In genomic region chr13:110464547-110465343, GRCh38 we compare ENCODE assay signal across 17 cellular contexts.
DNase-seq lines count a peak whose midpoint lies in the region; ATAC-seq and TF ChIP-seq lines count a peak whose summit lies in the region.
"Had no signal": no experiment of that assay in that cellular context is flagged by ENCODE, and none has a peak within 500 bp of the region (broad histone marks: within the 10 kb centered on the region; RNA-seq: fewer than 3 reads in every experiment).

No MANE protein-coding gene starts in this region.

- peak overlapping the region in 1 of 11 experiments; percentile 56; a peak in 2 of 22 replicates for H3K9ac ChIP-seq in BLaER1 treated with 17β-estradiol and CSF1 and Interleukin-3, amounts not matched to agents 10 nM and 100 nM

- ATAC-seq in left lung (peak; percentile 10), T-cell (replicated peaks in 1 of 4) (no peak), foreskin keratinocyte (no peak)
- no peak for ATAC-seq in activated CD8-positive, alpha-beta T cell treated with anti-CD3 and anti-CD28 coated beads for 36 hours

- intact Hi-C loops in left lung (cut with DNase I), result no loop called here
- intact Hi-C loops in sigmoid colon (cut with DNase I), result loop anchor here (10.0 kb wide), 1 partner anchor 350 kb away; no protein-coding TSS in a partner anchor
- intact Hi-C loops in activated CD8-positive, alpha-beta T cell treated with anti-CD3 and anti-CD28 coated beads for 36 hours (cut with micrococcal nuclease), result no loop called here

- no peaks in the 10 kb centered on the region for H3K36me3 ChIP-seq in BLaER1 treated with 17β-estradiol and CSF1 and Interleukin-3, amounts not matched to agents 10 nM and 100 nM
- H3K36me3 ChIP-seq in left lung (peaks cover 0 to 66% of the 10 kb centered on the region in 2 donors), sigmoid colon (peaks cover 61 to 100% (median 87%) of the 10 kb centered on the region in 4 donors)

- CTCF ChIA-PET in T-cell (lab: Charles Lee), result no interaction called here
- CTCF ChIA-PET in activated CD8-positive, alpha-beta T cell treated with anti-CD3 and anti-CD28 coated beads for 36 hours (lab: Charles Lee), result interaction anchor here (2.4 kb wide), 1 partner anchor 9 kb away, joined by 7 read pairs; no protein-coding TSS in a partner anchor

- peaks cover 23 to 87% (median 44%) of the 10 kb centered on the region in 10 experiments; a peak in 19 of 20 replicates for H3K4me1 ChIP-seq in BLaER1 treated with 17β-estradiol and CSF1 and Interleukin-3, amounts not matched to agents 10 nM and 100 nM
- H3K4me1 ChIP-seq in left lung (peaks cover 0 to 8% of the 10 kb centered on the region in 2 donors), sigmoid colon (no peaks in the 10 kb centered on the region), foreskin keratinocyte (no peaks in the 10 kb centered on the region)

- H3K4me2 ChIP-seq in BLaER1 treated with 17β-estradiol and CSF1 and Interleukin-3, amounts not matched to agents 10 nM and 100 nM, result peak overlapping the region in 8 of 11 experiments; percentile 11 to 98 (median 26); a peak in 11 of 22 replicates
- H3K4me2 ChIP-seq: PC-9 had no signal

- H3K9me3 ChIP-seq in BLaER1 treated with 17β-estradiol and CSF1 and Interleukin-3, amounts not matched to agents 10 nM and 100 nM (replicated peaks in 1 of 11), result no peaks in the 10 kb centered on the region; a peak in 1 of 22 replicates
- H3K9me3 ChIP-seq in left lung (no peaks in the 10 kb centered on the region), sigmoid colon (no peaks in the 10 kb centered on the region)

- DNase-seq in SW480 (ENCODE audit: low spot score) (peak; percentile 38), left lung (no peak), sigmoid colon (no peak), T-cell (no peak), foreskin keratinocyte (no peak), NCI-H82 treated with DMSO at 0.1 percent for 48 hours (lab: John Stamatoyannopoulos, UW; ENCODE audit: unreplicated experiment) (no peak)
- DNase-seq in activated CD8-positive, alpha-beta T cell treated with anti-CD3 and anti-CD28 coated beads for 36 hours, result no peak
- DNase-seq: AML-193, DMS 273 treated with DMSO at 0.1 percent for 48 hours, KBM-7, NCI-H1092 treated with DMSO at 0.1 percent for 48 hours, NCI-H1694, NCI-H345, NCI-H69, PC-9 had no signal

- H3K4me3 ChIP-seq in BLaER1 treated with 17β-estradiol and CSF1 and Interleukin-3, amounts not matched to agents 10 nM and 100 nM, result no peak overlapping the region
- H3K4me3 ChIP-seq in left lung (no peak overlapping the region), sigmoid colon (no peak overlapping the region)
- H3K4me3 ChIP-seq: PC-9 had no signal

- no peak overlapping the region for H3K4me3 Mint-ChIP-seq in T-cell
- no peak overlapping the region for H3K4me3 Mint-ChIP-seq in activated CD8-positive, alpha-beta T cell treated with anti-CD3 and anti-CD28 coated beads for 36 hours

- TF ChIP-seq EP300 in sigmoid colon (IDR thresholded peaks at IDR 0.05), result no peak

- TF ChIP-seq POLR2A in sigmoid colon (IDR thresholded peaks at IDR 0.05), result no peak

- H4K20me1 ChIP-seq in BLaER1 treated with 17β-estradiol and CSF1 and Interleukin-3, amounts not matched to agents 10 nM and 100 nM, result peaks cover 0 to 4% (median 0%) of the 10 kb centered on the region in 11 experiments; a peak in 1 of 22 replicates

- H3K4me1 Mint-ChIP-seq in T-cell, result peaks cover 0 to 5% (median 0%) of the 10 kb centered on the region in 3 donors
- H3K4me1 Mint-ChIP-seq in activated CD8-positive, alpha-beta T cell treated with anti-CD3 and anti-CD28 coated beads for 36 hours (ENCODE audit: low read depth), result no peaks in the 10 kb centered on the region

- peaks cover 1 to 3% of the 10 kb centered on the region in 2 donors for H3K27me3 Mint-ChIP-seq in T-cell
- H3K27me3 Mint-ChIP-seq in activated CD8-positive, alpha-beta T cell treated with anti-CD3 and anti-CD28 coated beads for 36 hours, result no peaks in the 10 kb centered on the region

- H3K9me3 Mint-ChIP-seq in T-cell, result no peaks in the 10 kb centered on the region
- H3K9me3 Mint-ChIP-seq in activated CD8-positive, alpha-beta T cell treated with anti-CD3 and anti-CD28 coated beads for 36 hours, result no peaks in the 10 kb centered on the region

- POLR2A ChIA-PET in T-cell (lab: Charles Lee), result no interaction called here
- POLR2A ChIA-PET in activated CD8-positive, alpha-beta T cell treated with anti-CD3 and anti-CD28 coated beads for 36 hours (lab: Charles Lee), result no interaction called here

- 88 to 89% methylated on average over 22 of the region's 22 CpGs for WGBS in sigmoid colon, 2 donors

- no peak for TF ChIP-seq CTCF in left lung (IDR thresholded peaks at IDR 0.05)
- no peak for TF ChIP-seq CTCF in sigmoid colon (IDR thresholded peaks at IDR 0.05)
- TF ChIP-seq CTCF in foreskin keratinocyte (conservative IDR thresholded peaks at IDR 0.05), result no peak
- TF ChIP-seq CTCF in activated CD8-positive, alpha-beta T cell treated with anti-CD3 and anti-CD28 coated beads for 36 hours (IDR thresholded peaks at IDR 0.05), result no peak

- no peak overlapping the region for H3K27ac Mint-ChIP-seq in T-cell
- H3K27ac Mint-ChIP-seq in activated CD8-positive, alpha-beta T cell treated with anti-CD3 and anti-CD28 coated beads for 36 hours, result no peak overlapping the region

- no peaks in the 10 kb centered on the region for H3K27me3 ChIP-seq in BLaER1 treated with 17β-estradiol and CSF1 and Interleukin-3, amounts not matched to agents 10 nM and 100 nM
- H3K27me3 ChIP-seq in left lung (no peaks in the 10 kb centered on the region), sigmoid colon (no peaks in the 10 kb centered on the region), foreskin keratinocyte (no peaks in the 10 kb centered on the region)

- peak overlapping the region in 3 of 11 experiments; percentile 20 to 78 (median 74); a peak in 6 of 22 replicates for H3K27ac ChIP-seq in BLaER1 treated with 17β-estradiol and CSF1 and Interleukin-3, amounts not matched to agents 10 nM and 100 nM
- H3K27ac ChIP-seq in left lung (no peak overlapping the region), sigmoid colon (peak overlapping the region in 3 of 4 donors; percentile 1 to 57 (median 51)), foreskin keratinocyte (no peak overlapping the region)
- H3K27ac ChIP-seq: HL-60, PC-9 had no signal

- H3K36me3 Mint-ChIP-seq in T-cell, result no peaks in the 10 kb centered on the region
- H3K36me3 Mint-ChIP-seq in activated CD8-positive, alpha-beta T cell treated with anti-CD3 and anti-CD28 coated beads for 36 hours (ENCODE audit: low read depth), result no peaks in the 10 kb centered on the region

Comparison
In these comparisons a context has a peak if more than half of its experiments do, and no peak if none do; other contexts are left out.
1. H3K27ac ChIP-seq: peak in sigmoid colon (3 of 4); none in left lung (0 of 2) and foreskin keratinocyte (single experiment).